8 cellular contexts compared by ENCODE assay signal in genomic region chr9:126146254-126147145, GRCh38.
DNase-seq lines count a peak whose midpoint lies in the region; ATAC-seq and TF ChIP-seq lines count a peak whose summit lies in the region.

No MANE protein-coding gene starts in this region.

- in situ Hi-C loops in Panc1 (cut with HindIII; ENCODE audit: low pct_unique_long_range_greater_than_20kb, low sequenced_read_pairs) = no loop called here

- H3K4me3 Mint-ChIP-seq in mesothelial cell of epicardium = no peak overlapping the region

- H3K36me3 Mint-ChIP-seq in mesothelial cell of epicardium = no peaks in the 10 kb centered on the region

- ATAC-seq in Panc1 = peak; percentile 77; the same call in 1 of the 2 replicates

- TF ChIP-seq CTCF in Panc1 (IDR thresholded peaks at IDR 0.05) (peak; percentile 70), choroid plexus epithelial cell (conservative IDR thresholded peaks at IDR 0.05; ENCODE audit: low read depth, low read length) (peak; percentile 56), mesothelial cell of epicardium (IDR thresholded peaks at IDR 0.05; ENCODE audit: unreplicated experiment) (peak; percentile 31)

- peaks cover 16% of the 10 kb centered on the region for H3K4me1 Mint-ChIP-seq in mesothelial cell of epicardium

- peaks cover 12% of the 10 kb centered on the region for H3K27me3 Mint-ChIP-seq in mesothelial cell of epicardium (ENCODE audit: low read depth)

- no peak overlapping the region for H3K4me3 ChIP-seq in Panc1 (ENCODE audit: low read depth in 2 of 2, low read length in 2 of 2)
- H3K4me3 ChIP-seq in choroid plexus epithelial cell (ENCODE audit: low read depth, low read length) = no peak overlapping the region
- H3K4me3 ChIP-seq in effector memory CD4-positive, alpha-beta T cell (ENCODE audit: insufficient read depth, low read depth, low read length, poor library complexity, severe bottlenecking) = no peak overlapping the region

- intact Hi-C loops in Panc1 (cut with micrococcal nuclease; ENCODE audit: unreplicated experiment) = no loop called here

- DNase-seq in DMS 273 (lab: John Stamatoyannopoulos, UW; ENCODE audit: unreplicated experiment) (peak; percentile 30), DMS 273 treated with DMSO at 0.1 percent for 48 hours (lab: John Stamatoyannopoulos, UW) (no peak), HT1080 (ENCODE audit: low read depth) (peak; percentile 14), Panc1 (ENCODE audit: low read depth, low spot score) (no peak), choroid plexus epithelial cell (ENCODE audit: low read depth) (peak; percentile 12), mesothelial cell of epicardium (ENCODE audit: low spot score in 2 of 2, unreplicated experiment in 2 of 2) (peak in 1 of 2 experiments; percentile 42), GF-D8 (lab: John Stamatoyannopoulos, UW) (no peak)
- no peak for DNase-seq in effector memory CD4-positive, alpha-beta T cell

- POLR2A ChIA-PET in Panc1 (lab: Charles Lee) = no interaction called here

- H3K9me3 ChIP-seq in Panc1 (ENCODE audit: control insufficient read depth, insufficient read depth, low read depth, low read length) = no peaks in the 10 kb centered on the region
- H3K9me3 ChIP-seq in effector memory CD4-positive, alpha-beta T cell (ENCODE audit: control insufficient read depth, low read length) = no peaks in the 10 kb centered on the region

- CTCF ChIA-PET in Panc1 (lab: Charles Lee) = interaction anchor here (0.6 kb wide), 1 partner anchor 11 kb away, joined by 4 read pairs; no protein-coding TSS in a partner anchor

- BruUV-seq in Panc1 (replicated peaks; lab: Mats Ljungman, UMichigan) = no TSS peak

- H3K4me1 ChIP-seq in Panc1 (ENCODE audit: control insufficient read depth, insufficient read depth, low read length) = no peaks in the 10 kb centered on the region
- no peaks in the 10 kb centered on the region for H3K4me1 ChIP-seq in effector memory CD4-positive, alpha-beta T cell (ENCODE audit: control insufficient read depth, insufficient read depth, low read length, poor library complexity, severe bottlenecking)

- no peak overlapping the region for H3K27ac Mint-ChIP-seq in mesothelial cell of epicardium

- H3K27ac ChIP-seq in Panc1 (ENCODE audit: low read length) = no peak overlapping the region
- no peak overlapping the region for H3K27ac ChIP-seq in effector memory CD4-positive, alpha-beta T cell (ENCODE audit: insufficient read depth, low read length, poor library complexity, severe bottlenecking)

- H3K27me3 ChIP-seq in Panc1 (ENCODE audit: control insufficient read depth, insufficient read depth, low read length) = no peaks in the 10 kb centered on the region
- H3K27me3 ChIP-seq in effector memory CD4-positive, alpha-beta T cell (replicated peaks; ENCODE audit: control insufficient read depth, insufficient read depth, low read length, poor library complexity, severe bottlenecking) = peaks cover 9% of the 10 kb centered on the region

- H3K36me3 ChIP-seq in Panc1 (ENCODE audit: control insufficient read depth, insufficient read depth, low read length) = no peaks in the 10 kb centered on the region
- no peaks in the 10 kb centered on the region for H3K36me3 ChIP-seq in effector memory CD4-positive, alpha-beta T cell (ENCODE audit: control insufficient read depth, insufficient read depth, low read length)

- peaks cover 11% of the 10 kb centered on the region for H3K9me3 Mint-ChIP-seq in mesothelial cell of epicardium

Comparison
In these comparisons a context has a peak if more than half of its experiments do, and no peak if none do; other contexts are left out.
1. DNase-seq: peak in DMS 273 (single experiment), HT1080 (single experiment) and choroid plexus epithelial cell (single experiment); none in DMS 273 treated with DMSO at 0.1 percent for 48 hours (single experiment), Panc1 (single experiment), effector memory CD4-positive, alpha-beta T cell (0 of 3) and GF-D8 (single experiment).
2. Peak in every context shown above with its lines, with median percentiles within 50 percentile points of each other: CTCF ChIP-seq.